In the genomic region with DNA sequence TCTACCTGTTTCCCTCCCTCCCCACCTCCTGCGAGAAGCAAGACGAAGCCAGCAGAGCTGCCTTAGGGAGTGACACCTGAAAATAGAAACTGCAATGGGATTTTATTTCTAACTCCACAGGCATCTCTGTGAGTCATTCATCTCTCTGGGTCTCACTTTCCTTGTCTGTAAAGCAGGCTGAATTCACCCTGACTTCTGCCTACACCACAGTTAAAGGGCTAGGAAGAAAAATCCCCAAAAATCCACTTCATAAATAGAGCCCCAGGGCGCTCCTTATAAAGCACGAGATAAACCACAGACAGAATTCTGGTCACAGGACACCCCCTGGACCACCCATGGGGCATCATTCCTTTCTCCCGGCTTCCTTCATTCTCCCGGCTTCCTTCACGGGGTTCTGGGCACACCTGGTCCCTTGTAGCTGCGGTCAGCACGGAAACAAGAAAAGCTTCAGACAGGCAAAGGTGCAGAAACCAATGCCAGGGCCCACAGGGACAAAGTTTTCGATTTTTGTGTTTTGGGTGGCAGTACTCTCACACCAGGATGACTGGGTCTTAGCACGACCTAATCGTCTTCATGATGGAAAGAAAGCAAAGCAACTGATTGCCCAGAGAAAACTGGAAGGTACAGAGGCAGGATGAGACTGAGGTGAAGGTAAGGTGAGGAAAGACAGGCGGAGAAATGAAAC, we compare ENCODE assay signal across 11 cellular contexts. TPM values are rescaled to one million over a fixed set of nuclear protein-coding genes. Genes with fewer than 3 reads are reported as not detected.
DNase-seq lines count a peak whose midpoint lies in the region; ATAC-seq, FAIRE-seq and TF ChIP-seq lines count a peak whose summit lies in the region.
"Had no signal": no experiment of that assay in that cellular context is flagged by ENCODE, and none has a peak within 500 bp of the region (broad histone marks: within the 10 kb centered on the region; RNA-seq: fewer than 3 reads in every experiment).

No MANE protein-coding gene starts in this region.

- DNase-seq in AG04450 (ENCODE audit: low read depth, low spot score) (no peak), MCF 10A (ENCODE audit: unreplicated experiment) (peak; percentile 80), mesenchymal stem cell (peak; percentile 56), DMS 273 treated with DMSO at 0.1 percent for 48 hours (lab: John Stamatoyannopoulos, UW) (no peak), kidney (no peak)
- DNase-seq: foreskin melanocyte, NCI-H526 treated with DMSO at 0.1 percent for 48 hours, T-helper 17 cell had no signal

- no peak for TF ChIP-seq EP300 in Ishikawa (IDR thresholded peaks at IDR 0.05; ENCODE audit: borderline replicate concordance)

- peak overlapping the region in 1 of 2 experiments; percentile 56 for H3K18ac ChIP-seq in mesenchymal stem cell (ENCODE audit: low read depth in 1 of 2, low read length in 2 of 2)

- H3K4me3 Mint-ChIP-seq in MCF 10A (ENCODE audit: unreplicated experiment) = peak overlapping the region; percentile 18
- H3K4me3 Mint-ChIP-seq: T-helper 17 cell had no signal

- no peaks in the 10 kb centered on the region for H3K27me3 Mint-ChIP-seq in MCF 10A (ENCODE audit: insufficient read depth, unreplicated experiment)

- H3K36me3 ChIP-seq in mesenchymal stem cell (ENCODE audit: control insufficient read depth in 1 of 2, insufficient read depth in 2 of 2, low read depth in 1 of 2, low read length in 2 of 2) (no peaks in the 10 kb centered on the region), kidney (ENCODE audit: control insufficient read depth in 1 of 2, insufficient read depth in 2 of 2, low read length in 2 of 2) (no peaks in the 10 kb centered on the region)

- H3K4me3 ChIP-seq in AG04450 (ENCODE audit: low read depth, low read length) (no peak overlapping the region), mesenchymal stem cell (ENCODE audit: insufficient read depth in 1 of 2, low read depth in 1 of 2, low read length in 2 of 2) (no peak overlapping the region), kidney (ENCODE audit: low read length in 2 of 2) (no peak overlapping the region)

- POLR2A ChIA-PET in AG04450 (lab: Yijun Ruan, JAX) = no interaction called here
- POLR2A ChIA-PET in MCF 10A (lab: Yijun Ruan, JAX) = interaction anchor here (0.6 to 1.0 kb wide), 4 partner anchors 38 to 101 kb away, joined by 3 to 4 read pairs (median 3); no protein-coding TSS in a partner anchor

- no peak overlapping the region for H2BK120ac ChIP-seq in mesenchymal stem cell (ENCODE audit: low read depth, low read length)

- peak overlapping the region; percentile 61 for H3K27ac ChIP-seq in AG04450 (ENCODE audit: low read depth, low read length)
- H3K27ac ChIP-seq in mesenchymal stem cell (ENCODE audit: low read length, poor library complexity, severe bottlenecking) = peak overlapping the region; percentile 13
- H3K27ac ChIP-seq in kidney (ENCODE audit: low read depth in 2 of 2, low read length in 2 of 2) = no peak overlapping the region

- peak overlapping the region; percentile 65 for H3K4me2 ChIP-seq in mesenchymal stem cell (ENCODE audit: low read length, poor library complexity, severe bottlenecking)

- H2AFZ ChIP-seq in mesenchymal stem cell (ENCODE audit: low read depth, low read length) = no peak overlapping the region

- peaks cover 19% of the 10 kb centered on the region for H3K4me1 Mint-ChIP-seq in MCF 10A (ENCODE audit: insufficient read depth, unreplicated experiment)

- TF ChIP-seq CTCF in AG04450 (IDR thresholded peaks at IDR 0.05; ENCODE audit: low read depth, low read length) (no peak), MCF 10A (IDR thresholded peaks at IDR 0.05; ENCODE audit: unreplicated experiment) (no peak), kidney (IDR thresholded peaks at IDR 0.05; ENCODE audit: borderline replicate concordance, extremely low read depth, insufficient read depth) (no peak)

- no peak overlapping the region for H4K91ac ChIP-seq in mesenchymal stem cell (ENCODE audit: low read length)

- no peak overlapping the region for H3K14ac ChIP-seq in mesenchymal stem cell (ENCODE audit: low read length in 2 of 2)

- H3K36me3 Mint-ChIP-seq in MCF 10A (ENCODE audit: insufficient read depth, unreplicated experiment) = no peaks in the 10 kb centered on the region

- no TSS peak for BruUV-seq in MCF 10A (replicated peaks; lab: Mats Ljungman, UMichigan)

- H3K4ac ChIP-seq in mesenchymal stem cell (ENCODE audit: low read depth in 1 of 2, low read length in 2 of 2) = peak overlapping the region in 1 of 2 experiments; percentile 50

- H3K9me3 Mint-ChIP-seq in MCF 10A (ENCODE audit: unreplicated experiment) = no peaks in the 10 kb centered on the region

- ATAC-seq in HG03097 (IDR thresholded peaks at IDR 0.05; ENCODE audit: low FRiP score, unreplicated experiment) (no peak), GM21528 (IDR thresholded peaks at IDR 0.05; ENCODE audit: low FRiP score, unreplicated experiment) (no peak)
- ATAC-seq: T-helper 17 cell had no signal

- peak overlapping the region in 1 of 2 experiments; percentile 20 for H2BK12ac ChIP-seq in mesenchymal stem cell (ENCODE audit: low read length in 2 of 2)

- peak overlapping the region; percentile 78 for H3K27ac Mint-ChIP-seq in MCF 10A (ENCODE audit: low read depth, unreplicated experiment)

- WGBS in mesenchymal stem cell = 83% methylated on average over 12 of the region's 13 CpGs

- H3K27me3 ChIP-seq in AG04450 (ENCODE audit: control insufficient read depth, insufficient read depth, low read length) = no peaks in the 10 kb centered on the region
- H3K27me3 ChIP-seq in mesenchymal stem cell (ENCODE audit: control insufficient read depth in 1 of 2, insufficient read depth in 1 of 2, low read length in 2 of 2) = no peaks in the 10 kb centered on the region

- CTCF ChIA-PET in AG04450 (lab: Charles Lee) (interaction anchor here (0.6 kb wide), 1 partner anchor 183 kb away, joined by 3 read pairs; no protein-coding TSS in a partner anchor), MCF 10A (lab: Yijun Ruan, JAX) (interaction anchor here (0.6 to 1.1 kb wide), 3 partner anchors 13 to 37 kb away, joined by 3 read pairs; no protein-coding TSS in a partner anchor)

- H3K9me3 ChIP-seq in AG04450 (ENCODE audit: control insufficient read depth, insufficient read depth, low read length) = no peaks in the 10 kb centered on the region; the same call in 1 of the 2 replicates
- H3K9me3 ChIP-seq in mesenchymal stem cell (ENCODE audit: control insufficient read depth, low read length) = no peaks in the 10 kb centered on the region
- H3K9me3 ChIP-seq in kidney (ENCODE audit: control insufficient read depth in 1 of 2, low read length in 2 of 2) = no peaks in the 10 kb centered on the region

- H2AK5ac ChIP-seq in mesenchymal stem cell (ENCODE audit: low read length, severe bottlenecking) = no peak overlapping the region

- no peak overlapping the region for H2BK15ac ChIP-seq in mesenchymal stem cell (ENCODE audit: low read depth, poor library complexity, severe bottlenecking)

- H4K8ac ChIP-seq in mesenchymal stem cell (ENCODE audit: low read length) = no peak overlapping the region

- no peak overlapping the region for H2BK5ac ChIP-seq in mesenchymal stem cell (ENCODE audit: low read depth, low read length, poor library complexity, severe bottlenecking)

- intact Hi-C loops in MCF 10A (cut with micrococcal nuclease) (no loop called here), kidney (cut with DNase I) (no loop called here)

- H3K79me1 ChIP-seq in mesenchymal stem cell (replicated peaks; ENCODE audit: low read length, poor library complexity, severe bottlenecking) = peaks cover 5% of the 10 kb centered on the region

- TF ChIP-seq RAD21 in Ishikawa (IDR thresholded peaks at IDR 0.05; ENCODE audit: low read depth) = no peak

- no peak overlapping the region for H3K23ac ChIP-seq in mesenchymal stem cell (ENCODE audit: low read length in 2 of 2)

- H3K4me1 ChIP-seq in mesenchymal stem cell (ENCODE audit: control insufficient read depth, insufficient read depth, low read depth, low read length) (peaks cover 24% of the 10 kb centered on the region), kidney (ENCODE audit: control insufficient read depth in 1 of 2, insufficient read depth in 1 of 2, low read depth in 1 of 2, low read length in 2 of 2) (peaks cover 0 to 3% of the 10 kb centered on the region in 2 donors)

- H3K9ac ChIP-seq in mesenchymal stem cell (ENCODE audit: low read length) (peak overlapping the region; percentile 55), kidney (ENCODE audit: low read length in 2 of 2) (no peak overlapping the region)

- FAIRE-seq in kidney (lab: Jason Lieb, UNC) = no peak

TF ChIP-seq in Ishikawa, 13 proteins besides CTCF, POLR2A, EP300 and RAD21:
- TF ChIP-seq, protein P1, sequence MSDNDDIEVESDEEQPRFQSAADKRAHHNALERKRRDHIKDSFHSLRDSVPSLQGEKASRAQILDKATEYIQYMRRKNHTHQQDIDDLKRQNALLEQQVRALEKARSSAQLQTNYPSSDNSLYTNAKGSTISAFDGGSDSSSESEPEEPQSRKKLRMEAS (IDR thresholded peaks at IDR 0.05) = peak; percentile 51; the same call in 1 of the 2 replicates
- TF ChIP-seq CEBPB (IDR thresholded peaks at IDR 0.05) = no peak

RNA-seq across cellular contexts. Expression of gene H6PD, which starts 2.8 kb away (rescaled TPM):
- polyA plus RNA-seq in AG04450 (2011; rRNA removed) = 18.3 and 22.9 TPM in 2 replicates
- polyA minus RNA-seq in AG04450 (2011; rRNA and poly(A)+ RNA removed) = 23.6 and 26.7 TPM in 2 replicates
- total RNA-seq in MCF 10A (2022) = 23.6 and 28.7 TPM in 2 replicates
- 30.1 TPM for polyA plus RNA-seq in mesenchymal stem cell (2013, experiment 1 of 2)
- 29.4 TPM for polyA plus RNA-seq in mesenchymal stem cell (2013, experiment 2 of 2)
- 64.3 TPM for total RNA-seq in kidney
- 5.7 TPM for polyA plus RNA-seq in kidney (ENCODE audit: insufficient read depth, low read depth, low replicate concordance)

Comparison
In these comparisons a context has a peak if more than half of its experiments do, and no peak if none do; other contexts are left out.
1. DNase-seq: peak in MCF 10A (single experiment) and mesenchymal stem cell (single experiment); none in AG04450 (single experiment), DMS 273 treated with DMSO at 0.1 percent for 48 hours (single experiment) and kidney (single experiment).
2. H3K27ac ChIP-seq: peak in AG04450 (single experiment) and mesenchymal stem cell (single experiment); none in kidney (0 of 2).